In the genomic region with DNA sequence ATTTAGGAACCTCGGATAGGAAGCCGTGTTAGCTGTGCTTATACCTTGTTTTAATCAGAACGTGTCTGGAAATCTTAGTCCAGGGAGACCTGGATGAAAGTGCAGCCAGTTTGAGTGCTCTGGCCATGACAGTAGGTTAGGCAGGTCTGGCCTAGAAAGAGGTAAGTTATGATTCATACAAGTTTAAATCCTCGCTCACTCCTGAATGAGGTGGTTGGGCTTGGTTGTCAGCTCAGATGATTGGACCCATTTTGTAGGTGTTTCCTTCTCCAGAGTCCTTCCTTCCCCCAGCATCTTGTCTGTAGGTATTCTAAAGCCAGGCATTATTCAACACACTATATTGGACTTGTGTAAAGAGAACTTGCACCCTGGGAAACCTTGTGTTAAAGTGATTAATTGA, we compare ENCODE assay signal across 17 cellular contexts.
DNase-seq lines count a peak whose midpoint lies in the region; ATAC-seq, FAIRE-seq and TF ChIP-seq lines count a peak whose summit lies in the region.
"Had no signal": no experiment of that assay in that cellular context is flagged by ENCODE, and none has a peak within 500 bp of the region (broad histone marks: within the 10 kb centered on the region; RNA-seq: fewer than 3 reads in every experiment).

No MANE protein-coding gene starts in this region.

- peak; percentile 57 for FAIRE-seq in keratinocyte (lab: Jason Lieb, UNC)
- FAIRE-seq: G401.6, GM12892, HTR-8/SVneo had no signal

- H3K79me2 ChIP-seq in keratinocyte (ENCODE audit: control insufficient read depth, insufficient read depth, low read length) = no peaks in the 10 kb centered on the region

- H3K27ac Mint-ChIP-seq in activated CD4-positive, alpha-beta memory T cell treated with anti-CD3 and anti-CD28 coated beads, Interleukin-2, amount 10 ng/mL, durations not matched to agents 7 days and 5 days = no peak overlapping the region

- H3K9me3 ChIP-seq in cardiac muscle cell (ENCODE audit: low read depth) (no peaks in the 10 kb centered on the region), WERI-Rb-1 (ENCODE audit: severe bottlenecking) (no peaks in the 10 kb centered on the region), keratinocyte (ENCODE audit: control insufficient read depth, low read depth, low read length) (no peaks in the 10 kb centered on the region), skeletal muscle tissue (ENCODE audit: control insufficient read depth in 3 of 3, low read length in 3 of 3) (no peaks in the 10 kb centered on the region)

- H3K9ac ChIP-seq in keratinocyte (ENCODE audit: control insufficient read depth, extremely low read depth, insufficient read depth, low read length) (no peak overlapping the region), skeletal muscle tissue (ENCODE audit: low read depth in 1 of 3, low read length in 3 of 3) (peak overlapping the region in 1 of 3 donors; percentile 16)

- no peak for ATAC-seq in Right ventricle myocardium inferior
- no peak for ATAC-seq in GM18520 (IDR thresholded peaks at IDR 0.05; ENCODE audit: unreplicated experiment)

- intact Hi-C loops in Right ventricle myocardium inferior (cut with DNase I) = no loop called here

- H3K36me3 ChIP-seq in cardiac muscle cell (no peaks in the 10 kb centered on the region), WERI-Rb-1 (no peaks in the 10 kb centered on the region), keratinocyte (ENCODE audit: control insufficient read depth in 2 of 2, extremely low read depth in 1 of 2, insufficient read depth in 2 of 2, low read length in 2 of 2) (no peaks in the 10 kb centered on the region), skeletal muscle tissue (ENCODE audit: control insufficient read depth in 3 of 3, insufficient read depth in 3 of 3, low read length in 3 of 3) (no peaks in the 10 kb centered on the region)

- CTCF ChIA-PET in activated CD4-positive, alpha-beta memory T cell treated with anti-CD3 and anti-CD28 coated beads, Interleukin-2, amount 10 ng/mL, durations not matched to agents 7 days and 5 days (lab: Charles Lee) = no interaction called here

- no peaks in the 10 kb centered on the region for H3K27me3 Mint-ChIP-seq in activated CD4-positive, alpha-beta memory T cell treated with anti-CD3 and anti-CD28 coated beads, Interleukin-2, amount 10 ng/mL, durations not matched to agents 7 days and 5 days

- H3K27ac ChIP-seq in cardiac muscle cell (peak overlapping the region; percentile 78), WERI-Rb-1 (peak overlapping the region; percentile 56), keratinocyte (ENCODE audit: control insufficient read depth, insufficient read depth, low read length) (no peak overlapping the region), skeletal muscle tissue (ENCODE audit: low read depth, low read length) (peak overlapping the region; percentile 89)

- no peak overlapping the region for H3K4me2 ChIP-seq in keratinocyte (ENCODE audit: control insufficient read depth, extremely low read depth, insufficient read depth, low read depth, low read length)

- no peaks in the 10 kb centered on the region for H3K4me1 Mint-ChIP-seq in activated CD4-positive, alpha-beta memory T cell treated with anti-CD3 and anti-CD28 coated beads, Interleukin-2, amount 10 ng/mL, durations not matched to agents 7 days and 5 days

- no peaks in the 10 kb centered on the region for H3K36me3 Mint-ChIP-seq in activated CD4-positive, alpha-beta memory T cell treated with anti-CD3 and anti-CD28 coated beads, Interleukin-2, amount 10 ng/mL, durations not matched to agents 7 days and 5 days (ENCODE audit: low read depth)

- POLR2A ChIA-PET in activated CD4-positive, alpha-beta memory T cell treated with anti-CD3 and anti-CD28 coated beads, Interleukin-2, amount 10 ng/mL, durations not matched to agents 7 days and 5 days (lab: Charles Lee) = no interaction called here

- H3K27me3 ChIP-seq in cardiac muscle cell (peaks cover 3% of the 10 kb centered on the region), WERI-Rb-1 (ENCODE audit: insufficient read depth, low read depth, severe bottlenecking) (no peaks in the 10 kb centered on the region), keratinocyte (ENCODE audit: control insufficient read depth, extremely low read depth, insufficient read depth, low read length) (no peaks in the 10 kb centered on the region), skeletal muscle tissue (ENCODE audit: control insufficient read depth in 3 of 3, insufficient read depth in 3 of 3, low read length in 3 of 3) (no peaks in the 10 kb centered on the region)

- H2AFZ ChIP-seq in keratinocyte (ENCODE audit: control insufficient read depth, low read length) = no peak overlapping the region

- H4K20me1 ChIP-seq in keratinocyte (ENCODE audit: control insufficient read depth, extremely low read depth, insufficient read depth, low read length) = no peaks in the 10 kb centered on the region

- TF ChIP-seq CTCF in cardiac muscle cell (IDR thresholded peaks at IDR 0.05; ENCODE audit: low read depth, low read length) (no peak), WERI-Rb-1 (IDR thresholded peaks at IDR 0.05; ENCODE audit: low read depth, low read length) (no peak), keratinocyte (optimal IDR thresholded peaks at IDR 0.05 in 1 of 3, IDR thresholded peaks at IDR 0.05 in 1 of 3, conservative IDR thresholded peaks at IDR 0.05 in 1 of 3; ENCODE audit: extremely low read depth in 1 of 3, insufficient read depth in 2 of 3, low read length in 3 of 3) (no peak)

- DNase-seq in cardiac muscle cell (ENCODE audit: low read depth in 1 of 2, low spot score in 1 of 2) = no peak
- DNase-seq in Right ventricle myocardium inferior (ENCODE audit: missing footprints) = no peak
- no peak for DNase-seq in WERI-Rb-1
- no peak for DNase-seq in keratinocyte (ENCODE audit: low read depth, low spot score)
- DNase-seq in activated CD4-positive, alpha-beta memory T cell treated with anti-CD3 and anti-CD28 coated beads, Interleukin-2, amount 10 ng/mL, durations not matched to agents 7 days and 5 days = no peak
- no peak for DNase-seq in kidney glomerular epithelial cell (lab: John Stamatoyannopoulos, UW)
- DNase-seq: Calu3, HCEC 1CT, NCI-H1436 treated with DMSO at 0.1 percent for 48 hours, NCI-H226, NCI-H748 treated with DMSO at 0.1 percent for 48 hours, SIG-M5 had no signal

- H3K9me3 Mint-ChIP-seq in activated CD4-positive, alpha-beta memory T cell treated with anti-CD3 and anti-CD28 coated beads, Interleukin-2, amount 10 ng/mL, durations not matched to agents 7 days and 5 days = peaks cover 10% of the 10 kb centered on the region

- no peak overlapping the region for H3K4me3 Mint-ChIP-seq in activated CD4-positive, alpha-beta memory T cell treated with anti-CD3 and anti-CD28 coated beads, Interleukin-2, amount 10 ng/mL, durations not matched to agents 7 days and 5 days

- dilution Hi-C loops in keratinocyte (cut with MboI; ENCODE audit: extremely low pct_ligation_motif_present, low sequenced_read_pairs) = no loop called here

- H3K9me1 ChIP-seq in keratinocyte (ENCODE audit: control insufficient read depth, extremely low read depth, insufficient read depth, low read length) = no peaks in the 10 kb centered on the region

- H3K4me3 ChIP-seq in cardiac muscle cell (no peak overlapping the region), WERI-Rb-1 (ENCODE audit: low read depth, low read length) (peak overlapping the region; percentile 30), keratinocyte (ENCODE audit: control insufficient read depth in 2 of 3, extremely low read depth in 1 of 3, insufficient read depth in 2 of 3, low read depth in 1 of 3, low read length in 3 of 3) (no peak overlapping the region), skeletal muscle tissue (ENCODE audit: low read length in 3 of 3) (no peak overlapping the region)

- H3K4me1 ChIP-seq in cardiac muscle cell (ENCODE audit: low read depth) = peaks cover 19% of the 10 kb centered on the region
- peaks cover 24% of the 10 kb centered on the region for H3K4me1 ChIP-seq in keratinocyte (ENCODE audit: control insufficient read depth, extremely low read depth, insufficient read depth, low read length)
- peaks cover 13 to 29% (median 26%) of the 10 kb centered on the region in 3 donors for H3K4me1 ChIP-seq in skeletal muscle tissue (ENCODE audit: control insufficient read depth in 3 of 3, insufficient read depth in 3 of 3, low read length in 3 of 3)
